9 cellular contexts compared by ENCODE assay signal in genomic region chr3:126973814-126974213, GRCh38.
"Had no signal": no experiment of that assay in that cellular context is flagged by ENCODE, and none has a peak within 500 bp of the region (broad histone marks: within the 10 kb centered on the region; RNA-seq: fewer than 3 reads in every experiment).

No MANE protein-coding gene starts in this region.

- H3K4me3 ChIP-seq: GM23248, GM23338, HAP-1 had no signal

- H2AFZ ChIP-seq: GM23248, GM23338 had no signal

- H3K4me3 Mint-ChIP-seq: GM23338, H9, HFFc6 had no signal

- ATAC-seq: GM23338, HCT116 had no signal

- H3K27ac Mint-ChIP-seq: GM23338, H9, HFFc6 had no signal

- H3K9ac ChIP-seq: GM23248 had no signal

- H3K4me2 ChIP-seq: GM23338 had no signal

- H3K4me1 ChIP-seq: HAP-1 had no signal

- H3K27ac ChIP-seq: GM23248 had no signal

- H3K36me3 ChIP-seq: HAP-1 had no signal

- DNase-seq: GM23248, GOT3, H7, H9, HCEC 1CT, HFFc6 had no signal
